ENCODE assay signal across 1 cellular context in genomic region chr6:26532699-26533523, GRCh38.
A peak's percentile ranks its signal among the peaks of the same experiment; 100 is the strongest.
TF ChIP-seq lines count a peak whose summit lies in the region.

No MANE protein-coding gene starts in this region.

TF ChIP-seq in K562, 482 proteins besides CTCF, POLR2A, EP300 and RAD21 (continued from another document and continues in another):
- TF ChIP-seq MLLT1 (IDR thresholded peaks at IDR 0.05) (peak in 1 of 2 experiments; percentile 16; a peak in 1 of 4 replicates), TFAP4 (CRISPR knock-in tag; IDR thresholded peaks at IDR 0.05; ENCODE audit: borderline replicate concordance) (peak; percentile 68; the same call in 1 of the 2 replicates), SP1 (CRISPR knock-in tag; IDR thresholded peaks at IDR 0.05) (peak; percentile 88), ZNF133 (CRISPR knock-in tag; IDR thresholded peaks at IDR 0.05) (no peak), DLX4 (CRISPR knock-in tag; IDR thresholded peaks at IDR 0.05) (no peak), NBN (IDR thresholded peaks at IDR 0.05; ENCODE audit: low read depth) (peak; percentile 89), CHCHD3 (CRISPR knock-in tag; IDR thresholded peaks at IDR 0.05) (no peak), KLF16 (IDR thresholded peaks at IDR 0.05) (no peak), POU5F1 (IDR thresholded peaks at IDR 0.05; ENCODE audit: borderline replicate concordance, low read depth, low read length, partially characterized antibody) (no peak), MAFG (tag; conservative IDR thresholded peaks at IDR 0.05) (no peak), NFATC3 (IDR thresholded peaks at IDR 0.05) (0 out of 2 replicates have a peak, but pooled peaks have one; percentile 52), NR0B1 (IDR thresholded peaks at IDR 0.05; ENCODE audit: partially characterized antibody) (no peak), MEF2D (tag; conservative IDR thresholded peaks at IDR 0.05; ENCODE audit: low read depth) (no peak; the same call in 1 of the 2 replicates), CBX8 (IDR thresholded peaks at IDR 0.05; ENCODE audit: borderline replicate concordance, extremely low read depth, low read depth, low read length, poor library complexity, severe bottlenecking) (no peak), SREBF1 (IDR thresholded peaks at IDR 0.05; ENCODE audit: borderline replicate concordance, low read depth, low read length) (no peak), ZNF764 (CRISPR knock-in tag; IDR thresholded peaks at IDR 0.05; ENCODE audit: low read depth) (peak; percentile 85), TCF15 (CRISPR knock-in tag; IDR thresholded peaks at IDR 0.05) (no peak), ZNF583 (CRISPR knock-in tag; IDR thresholded peaks at IDR 0.05) (no peak), TGIF2 (CRISPR knock-in tag; IDR thresholded peaks at IDR 0.05) (no peak; the same call in 1 of the 2 replicates), TEAD2 (tag; IDR thresholded peaks at IDR 0.05) (no peak), ZNF311 (CRISPR knock-in tag; IDR thresholded peaks at IDR 0.05) (no peak), POLR2B (IDR thresholded peaks at IDR 0.05; ENCODE audit: low read depth, partially characterized antibody) (no peak), SAP30 (IDR thresholded peaks at IDR 0.05; ENCODE audit: borderline replicate concordance, insufficient read depth, low read depth, low read length, poor library complexity, severe bottlenecking) (peak; percentile 16), ZNF224 (CRISPR knock-in tag; IDR thresholded peaks at IDR 0.05) (no peak), ZNF551 (CRISPR knock-in tag; IDR thresholded peaks at IDR 0.05) (no peak), ZNF655 (CRISPR knock-in tag; IDR thresholded peaks at IDR 0.05) (no peak), ESRRB (CRISPR knock-in tag; IDR thresholded peaks at IDR 0.05; ENCODE audit: borderline replicate concordance) (no peak), GABPA (tag; conservative IDR thresholded peaks at IDR 0.05; ENCODE audit: low read depth) (no peak), SRSF9 (IDR thresholded peaks at IDR 0.05; ENCODE audit: borderline replicate concordance, low read depth, low read length) (no peak), MITF (IDR thresholded peaks at IDR 0.05) (0 out of 2 replicates have a peak, but pooled peaks have one; percentile 28), ZMIZ1 (IDR thresholded peaks at IDR 0.05; ENCODE audit: low read depth in 2 of 2, low read length in 2 of 2) (0 out of 4 replicates have a peak, but pooled peaks of 1 of the 2 experiments have one; percentile 16), E2F3 (CRISPR knock-in tag; IDR thresholded peaks at IDR 0.05) (no peak), C11orf30 (IDR thresholded peaks at IDR 0.05; ENCODE audit: low read depth) (no peak), RBM14 (IDR thresholded peaks at IDR 0.05; ENCODE audit: borderline replicate concordance, insufficient read depth, low read depth, low read length) (no peak), CHAMP1 (IDR thresholded peaks at IDR 0.05) (peak; percentile 71; the same call in 1 of the 2 replicates), CBFA2T3 (IDR thresholded peaks at IDR 0.05) (no peak), HDAC3 (IDR thresholded peaks at IDR 0.05; ENCODE audit: borderline replicate concordance, partially characterized antibody) (peak; percentile 58), ZNF436 (CRISPR knock-in tag; IDR thresholded peaks at IDR 0.05) (peak; percentile 53; the same call in 1 of the 2 replicates), POLR3G (IDR thresholded peaks at IDR 0.05; ENCODE audit: extremely low read depth, insufficient read length, insufficient replicate concordance) (peak; percentile 96), GTF2E2 (tag; IDR thresholded peaks at IDR 0.05) (no peak; the same call in 1 of the 2 replicates), NR2C2 (CRISPR knock-in tag; IDR thresholded peaks at IDR 0.05) (no peak), NR2C2 (tag; IDR thresholded peaks at IDR 0.05) (peak; percentile 66), ZBTB2 (IDR thresholded peaks at IDR 0.05) (peak; percentile 76; the same call in 1 of the 2 replicates), ZBTB33 (CRISPR knock-in tag; IDR thresholded peaks at IDR 0.05) (peak; percentile 64; the same call in 1 of the 2 replicates), KAT7 (CRISPR knock-in tag; IDR thresholded peaks at IDR 0.05; ENCODE audit: borderline replicate concordance) (peak; percentile 87; the same call in 1 of the 2 replicates), CBFB (CRISPR knock-in tag; IDR thresholded peaks at IDR 0.05) (no peak)
